8 cellular contexts compared by ENCODE assay signal in genomic region chr11:134223836-134224709, GRCh38. TPM values are rescaled to one million over a fixed set of nuclear protein-coding genes. Genes with fewer than 3 reads are reported as not detected.
DNase-seq lines count a peak whose midpoint lies in the region; ATAC-seq and TF ChIP-seq lines count a peak whose summit lies in the region.

Gene NCAPD3 (minus strand): TSS chr11:134223967. CDS start chr11:134223926, 41 bp downstream.
Gene VPS26B (plus strand): TSS chr11:134224671. CDS start chr11:134225123, 452 bp downstream.

- DNase-seq in GM04503 (ENCODE audit: low read depth) = peak; percentile 69
- peak; percentile 95 for DNase-seq in HFFc6
- peak; percentile 99 for DNase-seq in NB4 (ENCODE audit: low read depth)
- peak; percentile 70 for DNase-seq in SK-N-MC (ENCODE audit: low read depth, low spot score)
- peak; percentile 98 for DNase-seq in activated naive CD4-positive, alpha-beta T cell treated with anti-CD3 and anti-CD28 coated beads, Interleukin-2, amount 10 ng/mL, durations not matched to agents 7 days and 5 days
- peak; percentile 79 for DNase-seq in non-pigmented ciliary epithelial cell (ENCODE audit: low read depth)
- DNase-seq in superior temporal gyrus (ENCODE audit: extremely low spot score) = peak; percentile 98

- no peaks in the 10 kb centered on the region for H3K9me3 ChIP-seq in SK-N-MC (ENCODE audit: low read depth, low read length)
- H3K9me3 ChIP-seq in gastroesophageal sphincter = no peaks in the 10 kb centered on the region

- H3K27me3 Mint-ChIP-seq in HFFc6 (ENCODE audit: insufficient read depth) = no peaks in the 10 kb centered on the region
- no peaks in the 10 kb centered on the region for H3K27me3 Mint-ChIP-seq in activated naive CD4-positive, alpha-beta T cell treated with anti-CD3 and anti-CD28 coated beads, Interleukin-2, amount 10 ng/mL, durations not matched to agents 7 days and 5 days

- H3K9ac ChIP-seq in SK-N-MC (ENCODE audit: insufficient read length) = peak within 1 kb of the TSS; percentile 89

- H3K27ac Mint-ChIP-seq in HFFc6 = peak within 1 kb of the TSS; percentile 95
- peak within 1 kb of the TSS; percentile 98 for H3K27ac Mint-ChIP-seq in activated naive CD4-positive, alpha-beta T cell treated with anti-CD3 and anti-CD28 coated beads, Interleukin-2, amount 10 ng/mL, durations not matched to agents 7 days and 5 days

- TF ChIP-seq CTCF in HFFc6 (IDR thresholded peaks at IDR 0.05) (no peak), NB4 (IDR thresholded peaks at IDR 0.05; ENCODE audit: low read depth, low read length) (no peak), gastroesophageal sphincter (IDR thresholded peaks at IDR 0.05) (peak in 2 of 4 experiments; percentile 19 to 30)

- H3K4me1 Mint-ChIP-seq in HFFc6 (ENCODE audit: low read depth) = peaks cover 56% of the 10 kb centered on the region
- peaks cover 73% of the 10 kb centered on the region for H3K4me1 Mint-ChIP-seq in activated naive CD4-positive, alpha-beta T cell treated with anti-CD3 and anti-CD28 coated beads, Interleukin-2, amount 10 ng/mL, durations not matched to agents 7 days and 5 days

- H3K27me3 ChIP-seq in gastroesophageal sphincter = no peaks in the 10 kb centered on the region

- WGBS in gastroesophageal sphincter (ENCODE audit: low coverage in 1 of 2), 2 donors = 1% methylated on average over 15 to 39 of the region's 89 CpGs

- no peak for TF ChIP-seq EP300 in gastroesophageal sphincter (IDR thresholded peaks at IDR 0.05)

- no peaks in the 10 kb centered on the region for H3K9me3 Mint-ChIP-seq in HFFc6
- H3K9me3 Mint-ChIP-seq in activated naive CD4-positive, alpha-beta T cell treated with anti-CD3 and anti-CD28 coated beads, Interleukin-2, amount 10 ng/mL, durations not matched to agents 7 days and 5 days = no peaks in the 10 kb centered on the region

- H3K4me3 ChIP-seq in NB4 (ENCODE audit: low read depth, low read length) = peak within 1 kb of the TSS; percentile 83
- peak within 1 kb of the TSS; percentile 99 for H3K4me3 ChIP-seq in SK-N-MC
- peak within 1 kb of the TSS; percentile 66 to 98 for H3K4me3 ChIP-seq in gastroesophageal sphincter

- peaks cover 3 to 46% (median 20%) of the 10 kb centered on the region in 3 donors for H3K4me1 ChIP-seq in gastroesophageal sphincter

- H3K4me3 Mint-ChIP-seq in HFFc6 = peak within 1 kb of the TSS; percentile 99
- peak within 1 kb of the TSS; percentile 96 for H3K4me3 Mint-ChIP-seq in activated naive CD4-positive, alpha-beta T cell treated with anti-CD3 and anti-CD28 coated beads, Interleukin-2, amount 10 ng/mL, durations not matched to agents 7 days and 5 days

- peak; percentile 100 for TF ChIP-seq POLR2A in NB4 (IDR thresholded peaks at IDR 0.05; ENCODE audit: extremely low read depth, insufficient read length)
- peak; percentile 98 for TF ChIP-seq POLR2A in gastroesophageal sphincter (IDR thresholded peaks at IDR 0.05)

- H3K27ac ChIP-seq in SK-N-MC (peak within 1 kb of the TSS; percentile 71; the same call in 1 of the 2 replicates), gastroesophageal sphincter (peak within 1 kb of the TSS; percentile 72 to 94 (median 88))

- ATAC-seq in gastroesophageal sphincter = peak; percentile 95

- H3K36me3 Mint-ChIP-seq in HFFc6 (ENCODE audit: low read depth) = peaks cover 9% of the 10 kb centered on the region; the same call in 1 of the 2 replicates
- peaks cover 34% of the 10 kb centered on the region for H3K36me3 Mint-ChIP-seq in activated naive CD4-positive, alpha-beta T cell treated with anti-CD3 and anti-CD28 coated beads, Interleukin-2, amount 10 ng/mL, durations not matched to agents 7 days and 5 days

- CTCF ChIA-PET in activated naive CD4-positive, alpha-beta T cell treated with anti-CD3 and anti-CD28 coated beads, Interleukin-2, amount 10 ng/mL, durations not matched to agents 7 days and 5 days (lab: Charles Lee) = interaction anchor here (0.6 to 2.8 kb wide), 6 partner anchors 17 to 44 kb away, joined by 3 to 11 read pairs (median 4); no protein-coding TSS in a partner anchor

- H3K36me3 ChIP-seq in SK-N-MC (ENCODE audit: insufficient read depth, low read length) (peaks cover 21% of the 10 kb centered on the region), gastroesophageal sphincter (peaks cover 0 to 17% of the 10 kb centered on the region in 2 donors)

RNA-seq across cellular contexts. Expression of gene NCAPD3, which starts in this region (rescaled TPM):
- 10 to 100 TPM; 19.6 to 31.1 (median 29.4) TPM for total RNA-seq in HFFc6 (2021; fragmentation: NEBNext Ultra II Directional; extraction: Animal tissue kit (Norgen Biotek cat#: 25700))
- 10 to 100 TPM in 2 of 4 donors, 1 to 10 TPM in 2; 7.0 to 13.8 (median 11.4) TPM for total RNA-seq in gastroesophageal sphincter

RNA-seq across cellular contexts. Expression of gene VPS26B, which starts in this region (rescaled TPM):
- 10 to 100 TPM; 36.5 to 45.0 (median 39.1) TPM for total RNA-seq in HFFc6 (2021; fragmentation: NEBNext Ultra II Directional; extraction: Animal tissue kit (Norgen Biotek cat#: 25700))
- 10 to 100 TPM; 27.6 to 56.4 (median 45.0) TPM for total RNA-seq in gastroesophageal sphincter

Comparison
In these comparisons a context has a peak if more than half of its experiments do, and no peak if none do; other contexts are left out.
1. Peak in every context shown above with its lines: DNase-seq, ATAC-seq, H3K4me3 ChIP-seq and H3K27ac ChIP-seq.